Comparison of ENCODE assay signal across 7 cellular contexts in genomic region chr2:203636896-203637818, GRCh38.
A peak's percentile ranks its signal among the peaks of the same experiment; 100 is the strongest.
DNase-seq lines count a peak whose midpoint lies in the region; ATAC-seq and TF ChIP-seq lines count a peak whose summit lies in the region.

No MANE protein-coding gene starts in this region.

- H3K36me3 Mint-ChIP-seq in activated CD8-positive, alpha-beta T cell treated with anti-CD3 and anti-CD28 coated beads, Interleukin-2, amount 10 ng/mL, durations not matched to agents 7 days and 5 days (ENCODE audit: low read depth), result no peaks in the 10 kb centered on the region

- POLR2A ChIA-PET in activated CD8-positive, alpha-beta T cell treated with anti-CD3 and anti-CD28 coated beads, Interleukin-2, amount 10 ng/mL, durations not matched to agents 7 days and 5 days (lab: Charles Lee), result interaction anchor here (0.6 to 1.2 kb wide), 3 partner anchors 35 to 106 kb away, joined by 3 read pairs; no protein-coding TSS in a partner anchor

- H3K4me3 ChIP-seq in hepatocyte, result no peak overlapping the region

- H3K36me3 ChIP-seq in KOPT-K1 (ENCODE audit: insufficient read depth, low read length) (no peaks in the 10 kb centered on the region), hepatocyte (replicated peaks; ENCODE audit: insufficient read depth, low read depth) (no peaks in the 10 kb centered on the region)

- H3K4me1 Mint-ChIP-seq in activated CD8-positive, alpha-beta T cell treated with anti-CD3 and anti-CD28 coated beads, Interleukin-2, amount 10 ng/mL, durations not matched to agents 7 days and 5 days (ENCODE audit: low read depth), result peaks cover 20% of the 10 kb centered on the region
- peaks cover 28% of the 10 kb centered on the region for H3K4me1 Mint-ChIP-seq in stimulated activated naive CD8-positive, alpha-beta T cell treated with anti-CD3 and anti-CD28 coated beads, Interleukin-15, amount 100 ng/mL, for 72 hours

- no peaks in the 10 kb centered on the region for H3K4me1 ChIP-seq in hepatocyte (ENCODE audit: insufficient read depth)

- H3K27ac Mint-ChIP-seq in activated CD8-positive, alpha-beta T cell treated with anti-CD3 and anti-CD28 coated beads, Interleukin-2, amount 10 ng/mL, durations not matched to agents 7 days and 5 days, result peak overlapping the region; percentile 47
- H3K27ac Mint-ChIP-seq in stimulated activated naive CD8-positive, alpha-beta T cell treated with anti-CD3 and anti-CD28 coated beads, Interleukin-15, amount 100 ng/mL, for 72 hours, result peak overlapping the region; percentile 2 to 9

- H2AFZ ChIP-seq in hepatocyte, result peak overlapping the region; percentile 37

- no peak overlapping the region for H3K4me2 ChIP-seq in hepatocyte

- peak overlapping the region; percentile 54 for H3K27ac ChIP-seq in KOPT-K1 (ENCODE audit: low read depth, low read length, poor library complexity, severe bottlenecking)
- H3K27ac ChIP-seq in hepatocyte, result no peak overlapping the region

- peak; percentile 51 for DNase-seq in activated CD8-positive, alpha-beta T cell treated with anti-CD3 and anti-CD28 coated beads, Interleukin-2, amount 10 ng/mL, durations not matched to agents 7 days and 5 days
- DNase-seq in hepatocyte (ENCODE audit: low spot score) (no peak), NCI-H524 treated with DMSO at 0.1 percent for 48 hours (lab: John Stamatoyannopoulos, UW) (no peak)
- no peak for DNase-seq in stimulated activated naive CD8-positive, alpha-beta T cell treated with anti-CD3 and anti-CD28 coated beads, Interleukin-15, amount 100 ng/mL, for 72 hours

- no peaks in the 10 kb centered on the region for H3K9me3 Mint-ChIP-seq in activated CD8-positive, alpha-beta T cell treated with anti-CD3 and anti-CD28 coated beads, Interleukin-2, amount 10 ng/mL, durations not matched to agents 7 days and 5 days (ENCODE audit: insufficient read depth)
- H3K9me3 Mint-ChIP-seq in stimulated activated naive CD8-positive, alpha-beta T cell treated with anti-CD3 and anti-CD28 coated beads, Interleukin-15, amount 100 ng/mL, for 72 hours, result no peaks in the 10 kb centered on the region

- H3K4me3 Mint-ChIP-seq in activated CD8-positive, alpha-beta T cell treated with anti-CD3 and anti-CD28 coated beads, Interleukin-2, amount 10 ng/mL, durations not matched to agents 7 days and 5 days, result peak overlapping the region; percentile 7
- peak overlapping the region; percentile 32 to 39 for H3K4me3 Mint-ChIP-seq in stimulated activated naive CD8-positive, alpha-beta T cell treated with anti-CD3 and anti-CD28 coated beads, Interleukin-15, amount 100 ng/mL, for 72 hours

- H3K27me3 ChIP-seq in hepatocyte, result no peaks in the 10 kb centered on the region

- ATAC-seq in activated CD8-positive, alpha-beta T cell treated with anti-CD3 and anti-CD28 coated beads, Interleukin-2, amount 10 ng/mL, durations not matched to agents 7 days and 5 days, result peak; percentile 69
- ATAC-seq in stimulated activated naive CD8-positive, alpha-beta T cell treated with anti-CD3 and anti-CD28 coated beads, Interleukin-15, amount 100 ng/mL, for 72 hours, result no peak
- ATAC-seq in HG03025 (IDR thresholded peaks at IDR 0.05; ENCODE audit: low FRiP score, unreplicated experiment) (no peak), GM18519 (IDR thresholded peaks at IDR 0.05; ENCODE audit: low FRiP score, unreplicated experiment) (no peak)

- no peak for TF ChIP-seq CTCF in hepatocyte (IDR thresholded peaks at IDR 0.05; ENCODE audit: poor library complexity)

- no peaks in the 10 kb centered on the region for H3K79me2 ChIP-seq in hepatocyte

- H3K27me3 Mint-ChIP-seq in activated CD8-positive, alpha-beta T cell treated with anti-CD3 and anti-CD28 coated beads, Interleukin-2, amount 10 ng/mL, durations not matched to agents 7 days and 5 days (ENCODE audit: low read depth), result no peaks in the 10 kb centered on the region
- H3K27me3 Mint-ChIP-seq in stimulated activated naive CD8-positive, alpha-beta T cell treated with anti-CD3 and anti-CD28 coated beads, Interleukin-15, amount 100 ng/mL, for 72 hours, result no peaks in the 10 kb centered on the region

- CTCF ChIA-PET in activated CD8-positive, alpha-beta T cell treated with anti-CD3 and anti-CD28 coated beads, Interleukin-2, amount 10 ng/mL, durations not matched to agents 7 days and 5 days (lab: Charles Lee), result interaction anchor here (1.1 to 1.2 kb wide), 3 partner anchors 10 to 178 kb away, joined by 3 read pairs; no protein-coding TSS in a partner anchor

- no peaks in the 10 kb centered on the region for H3K9me2 ChIP-seq in hepatocyte (replicated peaks; ENCODE audit: insufficient read depth)

- H3K9me3 ChIP-seq in KOPT-K1 (ENCODE audit: insufficient read depth, low read length, poor library complexity, severe bottlenecking), result no peaks in the 10 kb centered on the region
- no peaks in the 10 kb centered on the region for H3K9me3 ChIP-seq in hepatocyte (ENCODE audit: low read depth)

- H4K20me1 ChIP-seq in hepatocyte (ENCODE audit: insufficient read depth, poor library complexity, severe bottlenecking), result no peaks in the 10 kb centered on the region

- WGBS in hepatocyte (ENCODE audit: low lambda C conversion rate, missing lambda C conversion rate), result 81% methylated on average over 5 of the region's 5 CpGs
